ENCODE assay signal across 17 cellular contexts in the genomic region with DNA sequence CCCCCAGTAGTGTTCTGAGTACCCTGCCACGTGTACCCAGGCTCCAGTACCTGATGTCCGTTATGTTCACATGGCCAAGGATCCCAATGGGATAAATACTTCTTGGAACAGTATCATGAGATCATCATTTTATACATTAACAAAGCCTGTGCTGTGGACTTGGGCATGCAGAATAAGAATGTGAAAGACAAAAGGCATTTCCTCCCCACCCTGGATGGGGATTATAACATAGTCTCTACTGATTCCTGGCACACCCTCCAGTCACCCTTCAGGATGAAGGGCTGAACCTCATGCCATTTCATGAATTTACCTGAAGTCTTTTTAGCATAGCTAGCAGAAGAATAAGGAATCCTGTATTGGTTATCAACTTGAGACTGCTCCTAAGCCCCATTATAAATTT. TPM values are rescaled to one million over a fixed set of nuclear protein-coding genes. Genes with fewer than 3 reads are reported as not detected.
DNase-seq lines count a peak whose midpoint lies in the region; ATAC-seq, FAIRE-seq and TF ChIP-seq lines count a peak whose summit lies in the region.
"Had no signal": no experiment of that assay in that cellular context is flagged by ENCODE, and none has a peak within 500 bp of the region (broad histone marks: within the 10 kb centered on the region; RNA-seq: fewer than 3 reads in every experiment).

No MANE protein-coding gene starts in this region.

- H3K4me1 Mint-ChIP-seq in neural crest cell = peaks cover 13% of the 10 kb centered on the region
- peaks cover 10% of the 10 kb centered on the region for H3K4me1 Mint-ChIP-seq in activated T-cell treated with anti-CD3 and anti-CD28 coated beads, Interleukin-2, amount 50 U/mL, for 4 hours (ENCODE audit: low read depth)

- H3K4me3 Mint-ChIP-seq in neural crest cell = peak overlapping the region; percentile 57
- H3K4me3 Mint-ChIP-seq in activated T-cell treated with anti-CD3 and anti-CD28 coated beads, Interleukin-2, amount 50 U/mL, for 4 hours = no peak overlapping the region
- H3K4me3 Mint-ChIP-seq: activated CD4-positive, alpha-beta T cell treated with anti-CD3 and anti-CD28 coated beads for 36 hours; activated naive CD4-positive, alpha-beta T cell treated with anti-CD3 and anti-CD28 coated beads for 36 hours; stimulated activated naive CD8-positive, alpha-beta T cell treated with anti-CD3 and anti-CD28 coated beads, Interleukin-15, Interleukin-2, amounts not matched to agents 100 ng/mL and 50 ng/mL, for 24 hours had no signal

- peaks cover 27% of the 10 kb centered on the region for H3K27me3 Mint-ChIP-seq in neural crest cell (ENCODE audit: low read depth)
- H3K27me3 Mint-ChIP-seq in activated T-cell treated with anti-CD3 and anti-CD28 coated beads, Interleukin-2, amount 50 U/mL, for 4 hours (ENCODE audit: low read depth) = peaks cover 41% of the 10 kb centered on the region

- H3K27ac Mint-ChIP-seq in neural crest cell (ENCODE audit: unreplicated experiment) = no peak overlapping the region
- H3K27ac Mint-ChIP-seq: activated CD4-positive, alpha-beta T cell treated with anti-CD3 and anti-CD28 coated beads for 36 hours; activated naive CD4-positive, alpha-beta T cell treated with anti-CD3 and anti-CD28 coated beads for 36 hours; naive thymus-derived CD4-positive, alpha-beta T cell; stimulated activated naive CD8-positive, alpha-beta T cell treated with anti-CD3 and anti-CD28 coated beads, Interleukin-15, Interleukin-2, amounts not matched to agents 100 ng/mL and 50 ng/mL, for 24 hours had no signal

- H3K9ac ChIP-seq in BLaER1 = no peak overlapping the region
- H3K9ac ChIP-seq: SK-N-SH had no signal

- no TSS peak for BruUV-seq in OCI-LY7 (replicated peaks; lab: Mats Ljungman, UMichigan)

- H3K79me2 ChIP-seq in OCI-LY7 (ENCODE audit: insufficient read depth, low read depth, low read length) (peaks cover 73% of the 10 kb centered on the region), osteoblast (ENCODE audit: insufficient read depth, low read length) (no peaks in the 10 kb centered on the region)

- H3K27me3 ChIP-seq in BLaER1 (no peaks in the 10 kb centered on the region), osteoblast (ENCODE audit: insufficient read depth, low read length) (peaks cover 34% of the 10 kb centered on the region)

- intact Hi-C loops in OCI-LY7 (cut with micrococcal nuclease; ENCODE audit: unreplicated experiment) = loop anchor here (5.0 kb wide), 1 partner anchor 170 kb away; a partner anchor contains a TSS

- CTCF ChIA-PET in OCI-LY7 (lab: Charles Lee; ENCODE audit: unreplicated experiment) = interaction anchor here (1.9 kb wide), 1 partner anchor 208 kb away, joined by 4 read pairs; no protein-coding TSS in a partner anchor

- no peak for ATAC-seq in activated T-cell treated with anti-CD3 and anti-CD28 coated beads, Interleukin-2, amount 50 U/mL, for 4 hours
- ATAC-seq: activated CD4-positive, alpha-beta T cell treated with anti-CD3 and anti-CD28 coated beads for 36 hours; lower lobe of right lung; naive thymus-derived CD4-positive, alpha-beta T cell had no signal

- TF ChIP-seq CTCF in OCI-LY7 (conservative IDR thresholded peaks at IDR 0.05; ENCODE audit: low read length) (no peak), epithelial cell of proximal tubule (conservative IDR thresholded peaks at IDR 0.05; ENCODE audit: low read depth, low read length) (no peak), neural crest cell (conservative IDR thresholded peaks at IDR 0.05) (no peak), osteoblast (IDR thresholded peaks at IDR 0.05; ENCODE audit: extremely low read depth, low read depth, low read length) (no peak)

- H3K36me3 ChIP-seq in BLaER1 = peaks cover 37% of the 10 kb centered on the region
- peaks cover 44% of the 10 kb centered on the region for H3K36me3 ChIP-seq in OCI-LY7 (ENCODE audit: insufficient read depth, low read length)
- no peaks in the 10 kb centered on the region for H3K36me3 ChIP-seq in osteoblast (ENCODE audit: insufficient read depth, low read length)
- H3K36me3 ChIP-seq: lower lobe of right lung had no signal

- POLR2A ChIA-PET in OCI-LY7 (lab: Charles Lee) = interaction anchor here (0.6 to 5.1 kb wide), 10 partner anchors 8 to 71 kb away, joined by 3 to 48 read pairs (median 3); no protein-coding TSS in a partner anchor

- no peaks in the 10 kb centered on the region for H3K9me2 ChIP-seq in OCI-LY7 (ENCODE audit: insufficient read depth, low read length)
- H3K9me2 ChIP-seq: SK-N-SH had no signal

- H3K9me3 Mint-ChIP-seq in neural crest cell = no peaks in the 10 kb centered on the region
- no peaks in the 10 kb centered on the region for H3K9me3 Mint-ChIP-seq in activated T-cell treated with anti-CD3 and anti-CD28 coated beads, Interleukin-2, amount 50 U/mL, for 4 hours
- H3K9me3 Mint-ChIP-seq: activated naive CD4-positive, alpha-beta T cell treated with anti-CD3 and anti-CD28 coated beads for 36 hours; stimulated activated naive CD8-positive, alpha-beta T cell treated with anti-CD3 and anti-CD28 coated beads, Interleukin-15, Interleukin-2, amounts not matched to agents 100 ng/mL and 50 ng/mL, for 24 hours had no signal

- H3K36me3 Mint-ChIP-seq in neural crest cell (ENCODE audit: low read depth) = no peaks in the 10 kb centered on the region
- no peaks in the 10 kb centered on the region for H3K36me3 Mint-ChIP-seq in activated T-cell treated with anti-CD3 and anti-CD28 coated beads, Interleukin-2, amount 50 U/mL, for 4 hours (ENCODE audit: insufficient read depth)
- H3K36me3 Mint-ChIP-seq: naive thymus-derived CD4-positive, alpha-beta T cell had no signal

- H4K20me1 ChIP-seq in BLaER1 (peaks cover 74% of the 10 kb centered on the region), OCI-LY7 (ENCODE audit: insufficient read depth, low read length) (peaks cover 23% of the 10 kb centered on the region; the same call in 1 of the 2 replicates), osteoblast (ENCODE audit: insufficient read depth, low read length) (no peaks in the 10 kb centered on the region)

- no peak overlapping the region for H3K27ac ChIP-seq in BLaER1
- H3K27ac ChIP-seq in OCI-LY7 (ENCODE audit: low read depth, low read length, poor library complexity, severe bottlenecking) = no peak overlapping the region
- H3K27ac ChIP-seq in osteoblast (ENCODE audit: low read depth, low read length) = no peak overlapping the region
- H3K27ac ChIP-seq: lower lobe of right lung had no signal

- no peak for FAIRE-seq in HTR-8/SVneo (lab: Jason Lieb, UNC)

- H3K9me3 ChIP-seq in BLaER1 (peaks cover 15% of the 10 kb centered on the region), OCI-LY7 (ENCODE audit: low read length) (peaks cover 3% of the 10 kb centered on the region; the same call in 1 of the 2 replicates), osteoblast (ENCODE audit: low read depth, low read length) (no peaks in the 10 kb centered on the region)
- H3K9me3 ChIP-seq: lower lobe of right lung, SK-N-SH had no signal

- H3K4me3 ChIP-seq in BLaER1 (peak overlapping the region; percentile 99; the same call in 1 of the 2 replicates), OCI-LY7 (ENCODE audit: low read depth, low read length, poor library complexity, severe bottlenecking) (peak overlapping the region; percentile 95), epithelial cell of proximal tubule (ENCODE audit: low read depth, low read length) (peak overlapping the region; percentile 86), osteoblast (ENCODE audit: insufficient read depth, low read length) (no peak overlapping the region)

- peaks cover 36% of the 10 kb centered on the region for H3K4me1 ChIP-seq in BLaER1
- peaks cover 64% of the 10 kb centered on the region for H3K4me1 ChIP-seq in OCI-LY7 (ENCODE audit: insufficient read depth, low read length, poor library complexity, severe bottlenecking)
- H3K4me1 ChIP-seq in osteoblast (ENCODE audit: insufficient read depth, low read length) = peaks cover 7% of the 10 kb centered on the region

- H2AFZ ChIP-seq in OCI-LY7 (ENCODE audit: low read length) (no peak overlapping the region), osteoblast (ENCODE audit: low read length) (no peak overlapping the region)

- H3K4me2 ChIP-seq in BLaER1 (peak overlapping the region; percentile 96), OCI-LY7 (ENCODE audit: low read length) (peak overlapping the region; percentile 92), osteoblast (ENCODE audit: insufficient read depth, low read length) (no peak overlapping the region)
- H3K4me2 ChIP-seq: SK-N-SH had no signal

- DNase-seq in OCI-LY7 (ENCODE audit: low spot score) (no peak), epithelial cell of proximal tubule (ENCODE audit: low read depth) (no peak), neural crest cell (ENCODE audit: low read depth, low spot score) (no peak), HTR-8/SVneo (ENCODE audit: insufficient read length, low spot score) (no peak), NCI-H1092 treated with DMSO at 0.1 percent for 48 hours (lab: John Stamatoyannopoulos, UW) (no peak), osteoblast (ENCODE audit: insufficient read length, low spot score, missing footprints) (no peak)
- no peak for DNase-seq in activated T-cell treated with anti-CD3 and anti-CD28 coated beads, Interleukin-2, amount 50 U/mL, for 4 hours
- DNase-seq: activated CD4-positive, alpha-beta T cell treated with anti-CD3 and anti-CD28 coated beads for 36 hours; activated naive CD4-positive, alpha-beta T cell treated with anti-CD3 and anti-CD28 coated beads for 36 hours; lower lobe of right lung; naive thymus-derived CD4-positive, alpha-beta T cell; NCI-H187 treated with DMSO at 0.1 percent for 48 hours; NCI-H510A; OCI-M1; SK-N-SH had no signal

RNA-seq across cellular contexts. Expression of a gene that starts 2.8 kb away (rescaled TPM):
- 22.7 and 28.1 TPM in 2 replicates for total RNA-seq in OCI-LY7 (2014; rRNA removed; shearing (Covaris generic))
- total RNA-seq in OCI-LY7 (2022) = 35.1 and 36.5 TPM in 2 replicates
- 48.1 and 61.3 TPM in 2 replicates for total RNA-seq in epithelial cell of proximal tubule
- total RNA-seq in neural crest cell = 16.4 and 19.8 TPM in 2 replicates
- total RNA-seq in activated T-cell treated with anti-CD3 and anti-CD28 coated beads, Interleukin-2, amount 50 U/mL, for 4 hours = 1 to 10 TPM; 3.1 to 4.9 (median 4.8) TPM
- total RNA-seq in osteoblast = 1.4 and 2.1 TPM in 2 replicates
